Comparison of ENCODE assay signal across 8 cellular contexts in genomic region chr1:228459091-228459993, GRCh38. TPM values are rescaled to one million over a fixed set of nuclear protein-coding genes. Genes with fewer than 3 reads are reported as not detected.
A peak's percentile ranks its signal among the peaks of the same experiment; 100 is the strongest.
DNase-seq lines count a peak whose midpoint lies in the region; ATAC-seq and TF ChIP-seq lines count a peak whose summit lies in the region.

No MANE protein-coding gene starts in this region.

- H3K9me3 ChIP-seq in neural cell (ENCODE audit: low read length) = no peaks in the 10 kb centered on the region
- H3K9me3 ChIP-seq in upper lobe of right lung = no peaks in the 10 kb centered on the region

- H3K9me3 Mint-ChIP-seq in activated T-cell treated with anti-CD3 and anti-CD28 coated beads, Interleukin-2, amount 50 U/mL, for 72 hours = no peaks in the 10 kb centered on the region

- H3K4me1 ChIP-seq in upper lobe of right lung = peaks cover 6% of the 10 kb centered on the region

- peak overlapping the region; percentile 67 for H3K4me3 ChIP-seq in fibroblast of mammary gland (ENCODE audit: control insufficient read depth, low read depth, low read length)
- H3K4me3 ChIP-seq in neural cell (ENCODE audit: low read length) = peak overlapping the region; percentile 78
- peak overlapping the region; percentile 42 for H3K4me3 ChIP-seq in upper lobe of right lung

- peak overlapping the region; percentile 83 for H3K4me2 ChIP-seq in neural cell (ENCODE audit: low read length)

- H3K79me2 ChIP-seq in neural cell (replicated peaks; ENCODE audit: insufficient read depth, low read length) = peaks cover 47% of the 10 kb centered on the region

- H3K4me3 Mint-ChIP-seq in activated T-cell treated with anti-CD3 and anti-CD28 coated beads, Interleukin-2, amount 50 U/mL, for 72 hours = peak overlapping the region; percentile 97 to 98

- H3K4me1 Mint-ChIP-seq in activated T-cell treated with anti-CD3 and anti-CD28 coated beads, Interleukin-2, amount 50 U/mL, for 72 hours (ENCODE audit: low read depth) = peaks cover 73% of the 10 kb centered on the region

- H3F3A ChIP-seq in neural cell (ENCODE audit: insufficient read depth, low read length, poor library complexity, severe bottlenecking) = no peaks in the 10 kb centered on the region

- TF ChIP-seq CTCF in fibroblast of mammary gland (conservative IDR thresholded peaks at IDR 0.05; ENCODE audit: control insufficient read depth, insufficient read depth, low read depth, low read length) (peak; percentile 79), neural cell (IDR thresholded peaks at IDR 0.05; ENCODE audit: poor library complexity, severe bottlenecking) (peak; percentile 87), upper lobe of right lung (IDR thresholded peaks at IDR 0.05) (peak; percentile 56)

- peak; percentile 31 for ATAC-seq in HG03135 (IDR thresholded peaks at IDR 0.05; ENCODE audit: unreplicated experiment)
- ATAC-seq in activated T-cell treated with anti-CD3 and anti-CD28 coated beads, Interleukin-2, amount 50 U/mL, for 72 hours (replicated peaks in 1 of 2) = peak; percentile 16
- ATAC-seq in upper lobe of right lung = peak; percentile 57
- no peak for ATAC-seq in GM18873 (IDR thresholded peaks at IDR 0.05; ENCODE audit: low FRiP score, unreplicated experiment)

- H3K9ac ChIP-seq in neural cell (ENCODE audit: low read length) = peak overlapping the region; percentile 82

- H3K27me3 Mint-ChIP-seq in activated T-cell treated with anti-CD3 and anti-CD28 coated beads, Interleukin-2, amount 50 U/mL, for 72 hours (ENCODE audit: low read depth) = peaks cover 5% of the 10 kb centered on the region

- no peak overlapping the region for H2AFZ ChIP-seq in neural cell (ENCODE audit: low read depth, low read length)

- no peaks in the 10 kb centered on the region for H3K27me3 ChIP-seq in neural cell (ENCODE audit: insufficient read depth, low read depth, low read length)
- peaks cover 74% of the 10 kb centered on the region for H3K27me3 ChIP-seq in upper lobe of right lung

- TF ChIP-seq EP300 in neural cell (conservative IDR thresholded peaks at IDR 0.05; ENCODE audit: poor library complexity, severe bottlenecking) = no peak

- peak; percentile 85 for DNase-seq in GM03348 (ENCODE audit: low spot score)
- DNase-seq in NCI-H82 (lab: John Stamatoyannopoulos, UW) = peak; percentile 96
- DNase-seq in activated T-cell treated with anti-CD3 and anti-CD28 coated beads, Interleukin-2, amount 50 U/mL, for 72 hours = peak; percentile 80 to 84
- DNase-seq in fibroblast of mammary gland (ENCODE audit: low read depth) = peak; percentile 85
- peak; percentile 77 for DNase-seq in upper lobe of right lung

- peak; percentile 26 for TF ChIP-seq RAD21 in neural cell (conservative IDR thresholded peaks at IDR 0.05)

- peak overlapping the region; percentile 98 for H3K27ac Mint-ChIP-seq in activated T-cell treated with anti-CD3 and anti-CD28 coated beads, Interleukin-2, amount 50 U/mL, for 72 hours

- intact Hi-C loops in upper lobe of right lung (cut with DNase I) = no loop called here

- H4K20me1 ChIP-seq in neural cell (ENCODE audit: insufficient read depth) = no peaks in the 10 kb centered on the region

- H3K27ac ChIP-seq in neural cell (ENCODE audit: low read length) = peak overlapping the region; percentile 92
- H3K27ac ChIP-seq in upper lobe of right lung = no peak overlapping the region

- no peaks in the 10 kb centered on the region for H3K9me2 ChIP-seq in neural cell (ENCODE audit: insufficient read depth, low read length)

- H3K36me3 Mint-ChIP-seq in activated T-cell treated with anti-CD3 and anti-CD28 coated beads, Interleukin-2, amount 50 U/mL, for 72 hours (ENCODE audit: insufficient read depth in 2 of 2) = peaks cover 11 to 17% of the 10 kb centered on the region in 2 donors

- H3K36me3 ChIP-seq in neural cell (ENCODE audit: insufficient read depth, low read length) (no peaks in the 10 kb centered on the region), upper lobe of right lung (no peaks in the 10 kb centered on the region)

TF ChIP-seq in neural cell, 6 proteins besides CTCF, POLR2A, EP300 and RAD21:
- peak; percentile 55 for TF ChIP-seq MXI1 (conservative IDR thresholded peaks at IDR 0.05; ENCODE audit: poor library complexity, severe bottlenecking)
- no peak for TF ChIP-seq TAF1 (IDR thresholded peaks at IDR 0.05; ENCODE audit: low read depth)
- TF ChIP-seq SMC3 (conservative IDR thresholded peaks at IDR 0.05; ENCODE audit: poor library complexity) = peak; percentile 43
- TF ChIP-seq, protein P1, sequence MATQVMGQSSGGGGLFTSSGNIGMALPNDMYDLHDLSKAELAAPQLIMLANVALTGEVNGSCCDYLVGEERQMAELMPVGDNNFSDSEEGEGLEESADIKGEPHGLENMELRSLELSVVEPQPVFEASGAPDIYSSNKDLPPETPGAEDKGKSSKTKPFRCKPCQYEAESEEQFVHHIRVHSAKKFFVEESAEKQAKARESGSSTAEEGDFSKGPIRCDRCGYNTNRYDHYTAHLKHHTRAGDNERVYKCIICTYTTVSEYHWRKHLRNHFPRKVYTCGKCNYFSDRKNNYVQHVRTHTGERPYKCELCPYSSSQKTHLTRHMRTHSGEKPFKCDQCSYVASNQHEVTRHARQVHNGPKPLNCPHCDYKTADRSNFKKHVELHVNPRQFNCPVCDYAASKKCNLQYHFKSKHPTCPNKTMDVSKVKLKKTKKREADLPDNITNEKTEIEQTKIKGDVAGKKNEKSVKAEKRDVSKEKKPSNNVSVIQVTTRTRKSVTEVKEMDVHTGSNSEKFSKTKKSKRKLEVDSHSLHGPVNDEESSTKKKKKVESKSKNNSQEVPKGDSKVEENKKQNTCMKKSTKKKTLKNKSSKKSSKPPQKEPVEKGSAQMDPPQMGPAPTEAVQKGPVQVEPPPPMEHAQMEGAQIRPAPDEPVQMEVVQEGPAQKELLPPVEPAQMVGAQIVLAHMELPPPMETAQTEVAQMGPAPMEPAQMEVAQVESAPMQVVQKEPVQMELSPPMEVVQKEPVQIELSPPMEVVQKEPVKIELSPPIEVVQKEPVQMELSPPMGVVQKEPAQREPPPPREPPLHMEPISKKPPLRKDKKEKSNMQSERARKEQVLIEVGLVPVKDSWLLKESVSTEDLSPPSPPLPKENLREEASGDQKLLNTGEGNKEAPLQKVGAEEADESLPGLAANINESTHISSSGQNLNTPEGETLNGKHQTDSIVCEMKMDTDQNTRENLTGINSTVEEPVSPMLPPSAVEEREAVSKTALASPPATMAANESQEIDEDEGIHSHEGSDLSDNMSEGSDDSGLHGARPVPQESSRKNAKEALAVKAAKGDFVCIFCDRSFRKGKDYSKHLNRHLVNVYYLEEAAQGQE (IDR thresholded peaks at IDR 0.05; ENCODE audit: borderline replicate concordance) = peak; percentile 55
TF ChIP-seq in neural cell: peak in this region for 3.

RNA-seq across cellular contexts. Expression of gene RNF187, which starts 27.8 kb away (rescaled TPM):
- total RNA-seq in activated T-cell treated with anti-CD3 and anti-CD28 coated beads, Interleukin-2, amount 50 U/mL, for 72 hours = 100 to 1,000 TPM; 306 to 339 TPM
- 73.6 and 83.2 TPM in 2 replicates for polyA plus RNA-seq in neural cell
- polyA minus RNA-seq in neural cell = 49.4 and 61.4 TPM in 2 replicates
- 88.8 TPM for total RNA-seq in upper lobe of right lung

RNA-seq across cellular contexts. Expression of gene TRIM17, which starts 42.7 kb away (rescaled TPM):
- total RNA-seq in activated T-cell treated with anti-CD3 and anti-CD28 coated beads, Interleukin-2, amount 50 U/mL, for 72 hours = 1 to 10 TPM; 1.6 to 6.2 TPM
- polyA plus RNA-seq in neural cell = 0.14 TPM in 1 of 2 replicates, not detected in the other
- polyA minus RNA-seq in neural cell = 0.49 TPM in 1 of 2 replicates, not detected in the other
- 2.6 TPM for total RNA-seq in upper lobe of right lung

RNA-seq across cellular contexts. Expression of gene TRIM11, which starts 52.7 kb away (rescaled TPM):
- 10 to 100 TPM; 43.5 to 51.4 TPM for total RNA-seq in activated T-cell treated with anti-CD3 and anti-CD28 coated beads, Interleukin-2, amount 50 U/mL, for 72 hours
- polyA plus RNA-seq in neural cell = 25.1 and 28.5 TPM in 2 replicates
- 34.5 and 38.5 TPM in 2 replicates for polyA minus RNA-seq in neural cell
- 22.8 TPM for total RNA-seq in upper lobe of right lung
